In the genomic region with DNA sequence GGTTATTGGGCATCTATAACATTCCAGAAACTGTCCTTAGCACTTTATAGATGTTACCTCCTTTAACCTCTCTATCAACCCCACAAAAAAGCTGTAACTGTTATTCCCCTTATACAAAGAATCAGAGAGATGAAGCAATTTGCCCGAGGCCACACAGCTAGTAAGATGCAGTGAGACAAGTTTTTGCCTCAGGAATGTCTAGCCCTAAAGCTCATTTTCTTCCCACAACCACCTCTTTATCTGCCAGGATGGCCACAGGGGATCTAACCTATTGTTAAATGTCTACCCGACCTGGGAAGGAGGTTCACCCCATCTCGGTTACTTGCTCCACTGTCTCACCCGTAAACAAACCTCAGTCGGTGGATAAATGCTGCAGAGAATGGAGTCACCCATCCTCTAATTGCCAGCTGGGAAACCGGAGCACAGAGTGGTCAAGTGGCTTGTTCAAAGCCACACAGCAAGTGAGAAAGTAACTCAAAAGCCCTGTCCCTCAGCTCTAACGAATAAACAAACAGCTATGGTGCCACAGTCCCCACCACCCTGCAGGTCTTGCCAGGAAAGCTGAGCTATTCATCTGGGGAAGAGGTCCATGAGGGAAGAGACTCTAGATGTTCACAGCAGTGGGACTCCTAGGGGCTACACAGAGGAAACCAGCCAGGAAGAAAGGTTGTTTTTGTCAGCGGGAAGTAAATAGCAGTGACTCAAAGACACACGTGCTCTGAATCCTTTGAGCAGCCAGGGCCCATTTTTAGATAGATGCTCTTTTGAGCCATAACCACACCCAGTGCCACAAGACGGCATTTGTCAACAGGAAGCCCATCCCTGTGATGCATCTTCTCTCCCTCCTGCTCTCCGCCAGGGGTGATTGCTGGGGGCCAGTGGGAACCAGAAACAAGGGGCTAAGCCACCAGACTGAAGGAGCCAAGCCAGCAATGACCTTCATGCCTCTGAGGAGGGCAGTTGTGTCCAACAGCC, we compare ENCODE assay signal across 2 cellular contexts.
TF ChIP-seq lines count a peak whose summit lies in the region.

No MANE protein-coding gene starts in this region.

TF ChIP-seq in A549, 52 proteins besides CTCF, POLR2A, EP300 and RAD21:
- TF ChIP-seq ZFP36 (IDR thresholded peaks at IDR 0.05; ENCODE audit: borderline replicate concordance, partially characterized antibody), result peak; percentile 31
- TF ChIP-seq FOSL2 (IDR thresholded peaks at IDR 0.05), result no peak
- no peak for TF ChIP-seq FOSL2 (CRISPR knock-in tag; IDR thresholded peaks at IDR 0.05)

TF ChIP-seq in endothelial cell of umbilical vein, 7 proteins besides CTCF, POLR2A, EP300 and RAD21:
- no peak for TF ChIP-seq JUN (IDR thresholded peaks at IDR 0.05; ENCODE audit: borderline replicate concordance, insufficient read depth, insufficient read length, low read depth)
- TF ChIP-seq EZH2 (IDR thresholded peaks at IDR 0.05; ENCODE audit: borderline replicate concordance, low read depth, low read length, severe bottlenecking), result no peak
- TF ChIP-seq, protein P1, sequence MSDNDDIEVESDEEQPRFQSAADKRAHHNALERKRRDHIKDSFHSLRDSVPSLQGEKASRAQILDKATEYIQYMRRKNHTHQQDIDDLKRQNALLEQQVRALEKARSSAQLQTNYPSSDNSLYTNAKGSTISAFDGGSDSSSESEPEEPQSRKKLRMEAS (IDR thresholded peaks at IDR 0.05; ENCODE audit: insufficient read depth, insufficient read length), result no peak
- TF ChIP-seq POLR2AphosphoS5 (IDR thresholded peaks at IDR 0.05; ENCODE audit: insufficient read depth, low read depth, low read length), result no peak
- no peak for TF ChIP-seq FOS (IDR thresholded peaks at IDR 0.05; ENCODE audit: borderline replicate concordance, insufficient read depth, low read length)
- no peak for TF ChIP-seq GATA2 (IDR thresholded peaks at IDR 0.05; ENCODE audit: insufficient read depth, insufficient read length, low read depth, low read length)
- no peak for TF ChIP-seq MYC (IDR thresholded peaks at IDR 0.05; ENCODE audit: low read depth, low read length)
